8 cellular contexts compared by ENCODE assay signal in the genomic region with DNA sequence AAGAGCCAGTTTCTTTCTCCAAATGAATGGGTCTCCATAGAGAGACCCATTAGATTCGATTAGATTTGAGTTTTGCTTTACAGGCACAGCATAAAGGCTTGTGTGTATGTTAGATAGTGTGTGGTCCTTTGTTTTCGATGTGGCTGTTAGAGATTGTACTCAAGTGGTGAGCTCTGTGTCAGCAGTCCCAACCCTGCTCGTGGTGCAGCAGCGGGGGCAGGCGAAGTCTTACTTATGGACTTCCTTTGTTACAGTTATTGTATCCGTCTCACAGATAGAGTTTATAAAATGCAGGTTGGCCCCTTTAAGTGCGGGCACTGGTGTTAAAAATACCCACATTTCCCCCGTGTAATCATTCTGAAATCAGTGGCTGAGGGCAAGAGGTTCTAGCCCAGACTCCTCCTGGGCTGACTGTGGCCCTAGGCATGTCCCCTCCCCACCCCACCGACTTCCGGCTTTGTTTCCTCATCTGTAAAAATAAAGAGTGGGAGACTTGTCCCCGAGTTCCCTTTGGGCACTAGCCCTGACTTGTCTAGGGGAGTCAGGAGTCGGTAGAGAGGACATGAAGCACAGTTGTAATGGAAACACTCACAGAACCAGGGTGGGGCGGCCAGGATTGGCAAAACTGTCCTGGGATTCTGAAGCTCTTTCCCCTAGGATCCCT. TPM values are rescaled to one million over a fixed set of nuclear protein-coding genes. Genes with fewer than 3 reads are reported as not detected.
DNase-seq lines count a peak whose midpoint lies in the region; ATAC-seq and TF ChIP-seq lines count a peak whose summit lies in the region.

No MANE protein-coding gene starts in this region.

- no peaks in the 10 kb centered on the region for H3K9me3 Mint-ChIP-seq in activated T-helper 17 cell treated with anti-CD3 and anti-CD28 coated beads, Interleukin-2, amount 50 U/mL, for 72 hours
- H3K9me3 Mint-ChIP-seq in immature natural killer cell, result no peaks in the 10 kb centered on the region

- no peak overlapping the region for H3K4me3 ChIP-seq in tibial nerve

- H3K4me1 ChIP-seq in tibial nerve, result peaks cover 0 to 78% (median 30%) of the 10 kb centered on the region in 4 donors

- no peaks in the 10 kb centered on the region for H3K36me3 Mint-ChIP-seq in activated T-helper 17 cell treated with anti-CD3 and anti-CD28 coated beads, Interleukin-2, amount 50 U/mL, for 72 hours (ENCODE audit: low read depth)
- peaks cover 0 to 4% (median 0%) of the 10 kb centered on the region in 3 donors for H3K36me3 Mint-ChIP-seq in immature natural killer cell

- H3K4me3 Mint-ChIP-seq in activated T-helper 17 cell treated with anti-CD3 and anti-CD28 coated beads, Interleukin-2, amount 50 U/mL, for 72 hours, result peak overlapping the region; percentile 37
- H3K4me3 Mint-ChIP-seq in immature natural killer cell, result peak overlapping the region; percentile 79 to 89 (median 85)

- TF ChIP-seq CTCF in tibial nerve (IDR thresholded peaks at IDR 0.05), result no peak

- DNase-seq in COLO668 (lab: John Stamatoyannopoulos, UW; ENCODE audit: unreplicated experiment) (peak; percentile 65), NCI-H1105 treated with DMSO at 0.1 percent for 48 hours (lab: John Stamatoyannopoulos, UW) (peak; percentile 74), immature natural killer cell (peak; percentile 65 to 78 (median 74)), tibial nerve (ENCODE audit: low spot score in 2 of 2) (no peak), EL (no peak)

- WGBS in tibial nerve, 2 donors, result 26 to 27% methylated on average over 13 of the region's 13 CpGs

- H3K27me3 Mint-ChIP-seq in activated T-helper 17 cell treated with anti-CD3 and anti-CD28 coated beads, Interleukin-2, amount 50 U/mL, for 72 hours, result no peaks in the 10 kb centered on the region
- H3K27me3 Mint-ChIP-seq in immature natural killer cell (ENCODE audit: low read depth in 3 of 3), result no peaks in the 10 kb centered on the region

- H3K27ac ChIP-seq in tibial nerve, result peak overlapping the region; percentile 32 to 94 (median 80)

- no peaks in the 10 kb centered on the region for H3K9me3 ChIP-seq in tibial nerve

- ATAC-seq in GM21381 (IDR thresholded peaks at IDR 0.05; ENCODE audit: unreplicated experiment), result peak; percentile 51
- peak; percentile 61 for ATAC-seq in activated T-helper 17 cell treated with anti-CD3 and anti-CD28 coated beads, Interleukin-2, amount 50 U/mL, for 72 hours (replicated peaks)
- no peak for ATAC-seq in HG03095 (IDR thresholded peaks at IDR 0.05; ENCODE audit: unreplicated experiment)

- H3K36me3 ChIP-seq in tibial nerve, result peaks cover 0 to 28% (median 0%) of the 10 kb centered on the region in 3 donors

- TF ChIP-seq EP300 in tibial nerve (IDR thresholded peaks at IDR 0.05), result peak in 1 of 2 donors; percentile 24

- no peak for TF ChIP-seq POLR2A in tibial nerve (IDR thresholded peaks at IDR 0.05)

- no peaks in the 10 kb centered on the region for H3K27me3 ChIP-seq in tibial nerve

- peak overlapping the region; percentile 40 for H3K27ac Mint-ChIP-seq in activated T-helper 17 cell treated with anti-CD3 and anti-CD28 coated beads, Interleukin-2, amount 50 U/mL, for 72 hours
- H3K27ac Mint-ChIP-seq in immature natural killer cell, result peak overlapping the region; percentile 83 to 94 (median 90)

- peaks cover 5% of the 10 kb centered on the region for H3K4me1 Mint-ChIP-seq in activated T-helper 17 cell treated with anti-CD3 and anti-CD28 coated beads, Interleukin-2, amount 50 U/mL, for 72 hours
- peaks cover 55% of the 10 kb centered on the region in 2 donors for H3K4me1 Mint-ChIP-seq in immature natural killer cell

RNA-seq across cellular contexts. Expression of gene MTURN, which starts 28.6 kb away (rescaled TPM):
- 1 to 10 TPM; 4.0 to 6.4 TPM for total RNA-seq in activated T-helper 17 cell treated with anti-CD3 and anti-CD28 coated beads, Interleukin-2, amount 50 U/mL, for 72 hours
- 10 to 100 TPM in 1 of 3 donors, 1 to 10 TPM in 2; 7.1 to 11.0 (median 7.2) TPM for polyA plus RNA-seq in immature natural killer cell
- total RNA-seq in tibial nerve, result 100 to 1,000 TPM; 156 to 246 (median 186) TPM

Comparison
In these comparisons a context has a peak if more than half of its experiments do, and no peak if none do; other contexts are left out.
1. DNase-seq: peak in COLO668 (single experiment), NCI-H1105 treated with DMSO at 0.1 percent for 48 hours (single experiment) and immature natural killer cell (3 of 3); none in tibial nerve (0 of 2) and EL (single experiment).
2. RNA of gene MTURN, which starts 28.6 kb away (total RNA-seq): 156 to 246 TPM in tibial nerve; 4.0 to 6.4 TPM in activated T-helper 17 cell treated with anti-CD3 and anti-CD28 coated beads, Interleukin-2, amount 50 U/mL, for 72 hours; every median in the first group is over 10 times any median in the second.